11 cellular contexts compared by ENCODE assay signal in the genomic region with DNA sequence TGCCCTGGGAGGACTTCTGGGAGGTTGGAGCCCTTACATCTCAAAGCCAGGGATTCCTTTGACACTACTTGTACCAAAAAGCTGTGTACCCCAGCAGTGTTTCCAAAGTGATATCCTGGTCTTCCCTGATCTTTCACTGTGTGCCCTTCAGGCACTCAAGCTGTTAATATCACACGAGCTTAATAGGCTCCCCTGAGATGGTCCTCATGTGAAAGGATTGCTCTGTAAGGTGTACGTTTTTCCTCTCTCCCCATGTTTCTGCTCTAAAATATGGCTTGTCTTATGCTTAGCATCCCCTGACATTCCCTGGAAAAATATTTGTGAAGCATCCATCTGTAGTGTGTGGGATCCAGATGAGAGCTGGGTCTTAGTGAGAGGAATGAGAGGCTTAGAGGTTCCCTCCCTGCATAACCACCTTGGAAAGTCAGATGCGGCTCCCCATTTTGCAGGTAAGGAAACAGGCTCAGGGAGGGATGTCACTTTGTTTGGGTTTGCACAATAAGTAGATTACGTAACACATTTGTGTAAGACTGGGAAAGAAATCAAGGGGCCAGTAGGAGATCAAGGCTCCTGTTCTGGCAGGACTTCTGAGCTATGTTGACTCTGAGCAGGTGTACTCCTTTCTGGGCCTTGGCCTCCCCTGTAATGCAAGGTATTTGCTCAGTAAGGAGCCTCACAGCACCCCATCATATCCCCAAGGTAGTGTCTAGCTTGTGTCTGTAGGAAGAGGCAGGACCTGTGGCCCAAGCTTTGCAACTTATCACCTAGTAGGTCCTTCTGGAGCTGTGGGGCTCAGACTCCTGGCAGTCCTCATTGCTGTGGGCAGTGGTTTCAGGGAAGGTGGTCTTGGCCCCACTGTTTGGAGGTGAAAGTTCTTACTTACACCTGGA. TPM values are rescaled to one million over a fixed set of nuclear protein-coding genes. Genes with fewer than 3 reads are reported as not detected.
DNase-seq lines count a peak whose midpoint lies in the region; ATAC-seq and TF ChIP-seq lines count a peak whose summit lies in the region.
"Had no signal": no experiment of that assay in that cellular context is flagged by ENCODE, and none has a peak within 500 bp of the region (broad histone marks: within the 10 kb centered on the region; RNA-seq: fewer than 3 reads in every experiment).

No MANE protein-coding gene starts in this region.

- H3K36me3 ChIP-seq in mucosa of descending colon (ENCODE audit: low read depth) (no peaks in the 10 kb centered on the region), subcutaneous abdominal adipose tissue (ENCODE audit: control insufficient read depth in 5 of 5, insufficient read depth in 5 of 5, low read length in 5 of 5) (peaks cover 0 to 17% (median 16%) of the 10 kb centered on the region in 5 donors)

- TF ChIP-seq CTCF in NB4 (IDR thresholded peaks at IDR 0.05; ENCODE audit: low read depth, low read length) (no peak), mucosa of descending colon (IDR thresholded peaks at IDR 0.05) (no peak), dorsolateral prefrontal cortex (IDR thresholded peaks at IDR 0.05 in 54 of 56, conservative IDR thresholded peaks at IDR 0.05 in 2 of 56; ENCODE audit: low read depth in 1 of 56, partially characterized antibody in 56 of 56) (no peak)

- H3K4me1 ChIP-seq in mucosa of descending colon (ENCODE audit: low read depth): peaks cover 37% of the 10 kb centered on the region
- H3K4me1 ChIP-seq in subcutaneous abdominal adipose tissue (ENCODE audit: control insufficient read depth in 5 of 5, insufficient read depth in 5 of 5, low read length in 5 of 5): peaks cover 2 to 27% (median 24%) of the 10 kb centered on the region in 5 donors

- peak; percentile 1 for ATAC-seq in mucosa of descending colon

- intact Hi-C loops in mucosa of descending colon (cut with DNase I, micrococcal nuclease) (loop anchor here in 1 of 2 donors (10.0 kb wide), 1 partner anchor 103 kb away; a partner anchor contains a TSS), dorsolateral prefrontal cortex (cut with DNase I) (loop anchor here in 1 of 2 donors (10.0 kb wide), 2 partner anchors 113 to 323 kb away; a partner anchor contains a TSS)

- DNase-seq in NB4 (ENCODE audit: low read depth): peak; percentile 38
- DNase-seq in mucosa of descending colon: no peak
- DNase-seq in NCI-H345 (lab: John Stamatoyannopoulos, UW): no peak
- DNase-seq in GM19240 (ENCODE audit: insufficient read length, low spot score): no peak
- no peak for DNase-seq in dorsolateral prefrontal cortex
- DNase-seq: activated B cell treated with CpG ODN at 0.5 μM for 24 hours; activated T-cell treated with anti-CD3 and anti-CD28 coated beads, Interleukin-2, amount 50 U/mL, for 48 hours; effector CD4-positive, alpha-beta T cell; RPMI8226 had no signal

- H3K4me3 ChIP-seq in NB4 (ENCODE audit: low read depth, low read length) (no peak overlapping the region), mucosa of descending colon (no peak overlapping the region), subcutaneous abdominal adipose tissue (ENCODE audit: low read depth in 1 of 5, low read length in 5 of 5) (peak overlapping the region in 1 of 5 donors; percentile 57), dorsolateral prefrontal cortex (peak overlapping the region in 2 of 59 donors; percentile 25 to 44)

- no peak for TF ChIP-seq POLR2A in NB4 (IDR thresholded peaks at IDR 0.05; ENCODE audit: extremely low read depth, insufficient read length)

- no peaks in the 10 kb centered on the region for H3K27me3 ChIP-seq in subcutaneous abdominal adipose tissue (ENCODE audit: control insufficient read depth in 5 of 5, insufficient read depth in 4 of 5, low read length in 5 of 5)
- H3K27me3 ChIP-seq in dorsolateral prefrontal cortex: no peaks in the 10 kb centered on the region

- peak overlapping the region; percentile 63 for H3K27ac ChIP-seq in cingulate gyrus (ENCODE audit: low read depth, low read length)
- H3K27ac ChIP-seq in subcutaneous abdominal adipose tissue (ENCODE audit: low read depth, low read length): peak overlapping the region; percentile 74
- H3K27ac ChIP-seq in dorsolateral prefrontal cortex: peak overlapping the region in 26 of 59 donors; percentile 1 to 76 (median 44)

- H3K9me3 ChIP-seq in mucosa of descending colon: no peaks in the 10 kb centered on the region
- H3K9me3 ChIP-seq in subcutaneous abdominal adipose tissue (ENCODE audit: control insufficient read depth in 5 of 5, low read length in 5 of 5): no peaks in the 10 kb centered on the region

- H3K9ac ChIP-seq in subcutaneous abdominal adipose tissue (ENCODE audit: low read length in 5 of 5): peak overlapping the region in 4 of 5 donors; percentile 31 to 94 (median 84)

RNA-seq across cellular contexts. Expression of a gene that starts 0.7 kb away (rescaled TPM):
- total RNA-seq in mucosa of descending colon (10 to 100 TPM; 34.8 to 51.2 (median 48.9) TPM), dorsolateral prefrontal cortex (10 to 100 TPM in 32 of 120 experiments, 1 to 10 TPM in 88; 2.1 to 21.2 (median 8.1) TPM)
- total RNA-seq: activated B cell treated with CpG ODN at 0.5 μM for 24 hours had no signal

RNA-seq across cellular contexts. Expression of a gene that starts 39.5 kb away (rescaled TPM):
- total RNA-seq in mucosa of descending colon (10 to 100 TPM in 2 of 3 donors, 1 to 10 TPM in 1; 2.2 to 24.1 (median 23.6) TPM), dorsolateral prefrontal cortex (1,000 to 10,000 TPM in 22 of 120 experiments, 100 to 1,000 TPM in 98; 392 to 2,029 (median 764) TPM)
- total RNA-seq: activated B cell treated with CpG ODN at 0.5 μM for 24 hours had no signal

RNA-seq across cellular contexts. Expression of a gene that starts 45.8 kb away (rescaled TPM):
- 10 to 100 TPM in 1 of 3 donors, 1 to 10 TPM in 2; 6.5 to 11.4 (median 8.7) TPM for total RNA-seq in mucosa of descending colon
- 10 to 100 TPM; 21.0 to 44.7 (median 30.4) TPM for total RNA-seq in dorsolateral prefrontal cortex

Comparison
In these comparisons a context has a peak if more than half of its experiments do, and no peak if none do; other contexts are left out.
1. RNA of a gene that starts 39.5 kb away (total RNA-seq): 392 to 2,029 TPM in dorsolateral prefrontal cortex; 2.2 to 24.1 TPM in mucosa of descending colon; every median in the first group is over 10 times any median in the second.